ENCODE assay signal across 17 cellular contexts in genomic region chr9:138099803-138100598, GRCh38.
DNase-seq lines count a peak whose midpoint lies in the region; TF ChIP-seq lines count a peak whose summit lies in the region.
"Had no signal": no experiment of that assay in that cellular context is flagged by ENCODE, and none has a peak within 500 bp of the region (broad histone marks: within the 10 kb centered on the region; RNA-seq: fewer than 3 reads in every experiment).

No MANE protein-coding gene starts in this region.

- H3K4me1 Mint-ChIP-seq in H9 (peaks cover 5 to 6% of the 10 kb centered on the region in 2 experiments; a peak in 3 of 4 replicates), endothelial cell (ENCODE audit: unreplicated experiment) (peaks cover 8% of the 10 kb centered on the region)
- no peaks in the 10 kb centered on the region for H3K4me1 Mint-ChIP-seq in activated CD4-positive, alpha-beta T cell treated with anti-CD3 and anti-CD28 coated beads, Interleukin-2, amount 10 ng/mL, durations not matched to agents 7 days and 5 days
- H3K4me1 Mint-ChIP-seq: B cell had no signal

- H2AK5ac ChIP-seq in H9 (ENCODE audit: insufficient read length, low read length), result no peak overlapping the region

- H3K27ac ChIP-seq in H9 (ENCODE audit: insufficient read length, low read depth, low read length) (no peak overlapping the region), Peyer's patch (no peak overlapping the region), osteoblast (ENCODE audit: low read depth, low read length) (no peak overlapping the region)
- H3K27ac ChIP-seq: ascending aorta, left lung, psoas muscle had no signal

- H3K27me3 Mint-ChIP-seq in H9 (ENCODE audit: low read depth), result no peaks in the 10 kb centered on the region
- H3K27me3 Mint-ChIP-seq in endothelial cell (ENCODE audit: unreplicated experiment), result peaks cover 8% of the 10 kb centered on the region
- H3K27me3 Mint-ChIP-seq in activated CD4-positive, alpha-beta T cell treated with anti-CD3 and anti-CD28 coated beads, Interleukin-2, amount 10 ng/mL, durations not matched to agents 7 days and 5 days, result no peaks in the 10 kb centered on the region

- no peaks in the 10 kb centered on the region for H3K23me2 ChIP-seq in H9 (ENCODE audit: insufficient read length, low read depth, low read length, poor library complexity, severe bottlenecking)

- no peak for DNase-seq in H9
- peak in 2 of 3 donors; percentile 8 to 11 for DNase-seq in Peyer's patch
- DNase-seq in endothelial cell (ENCODE audit: low spot score), result no peak
- peak; percentile 58 for DNase-seq in osteoblast (ENCODE audit: insufficient read length, low spot score, missing footprints)
- DNase-seq in stimulated activated naive CD4-positive, alpha-beta T cell treated with Interleukin-2 at 50 U/mL for 16 hours (lab: John Stamatoyannopoulos, UW), result no peak
- no peak for DNase-seq in DMS53 treated with DMSO at 0.1 percent for 48 hours (lab: John Stamatoyannopoulos, UW; ENCODE audit: unreplicated experiment)
- DNase-seq in activated CD4-positive, alpha-beta T cell treated with anti-CD3 and anti-CD28 coated beads, Interleukin-2, amount 10 ng/mL, durations not matched to agents 7 days and 5 days, result no peak
- DNase-seq: activated CD4-positive, alpha-beta T cell treated with anti-CD3 and anti-CD28 coated beads, Interleukin-2, amount 50 U/mL, for 4 hours; activated gamma-delta T cell; HFFc6; hippocampal formation; IMR-90; psoas muscle; SIG-M5 had no signal

- H2BK12ac ChIP-seq in H9 (ENCODE audit: insufficient read length, low read depth, low read length), result no peak overlapping the region

- H3K9ac ChIP-seq in H9 (ENCODE audit: extremely low read depth, insufficient read length, low read length), result no peak overlapping the region

- H3K79me2 ChIP-seq in H9 (ENCODE audit: insufficient read depth, low read length) (no peaks in the 10 kb centered on the region), osteoblast (ENCODE audit: insufficient read depth, low read length) (no peaks in the 10 kb centered on the region)

- TF ChIP-seq CTCF in H9 (conservative IDR thresholded peaks at IDR 0.05) (no peak), Peyer's patch (IDR thresholded peaks at IDR 0.05) (no peak), endothelial cell (IDR thresholded peaks at IDR 0.05; ENCODE audit: unreplicated experiment) (no peak), osteoblast (IDR thresholded peaks at IDR 0.05; ENCODE audit: extremely low read depth, low read depth, low read length) (no peak)

- no peaks in the 10 kb centered on the region for H3K9me3 ChIP-seq in H9 (ENCODE audit: control insufficient read depth, low read depth, low read length)
- no peaks in the 10 kb centered on the region for H3K9me3 ChIP-seq in Peyer's patch
- H3K9me3 ChIP-seq in osteoblast (ENCODE audit: low read depth, low read length), result no peaks in the 10 kb centered on the region
- H3K9me3 ChIP-seq: ascending aorta, left lung, psoas muscle had no signal

- CTCF ChIA-PET in activated CD4-positive, alpha-beta T cell treated with anti-CD3 and anti-CD28 coated beads, Interleukin-2, amount 10 ng/mL, durations not matched to agents 7 days and 5 days (lab: Charles Lee), result no interaction called here

- no peaks in the 10 kb centered on the region for H3K79me1 ChIP-seq in H9 (ENCODE audit: insufficient read depth, low read depth, low read length, poor library complexity, severe bottlenecking)

- H2AFZ ChIP-seq in H9 (ENCODE audit: low read length), result no peak overlapping the region
- no peak overlapping the region for H2AFZ ChIP-seq in osteoblast (ENCODE audit: low read length)

- H3K36me3 ChIP-seq in Peyer's patch, result no peaks in the 10 kb centered on the region
- no peaks in the 10 kb centered on the region for H3K36me3 ChIP-seq in osteoblast (ENCODE audit: insufficient read depth, low read length)
- H3K36me3 ChIP-seq: ascending aorta, left lung had no signal

- no peak overlapping the region for H3K18ac ChIP-seq in H9 (ENCODE audit: insufficient read length, low read depth, low read length)

- H3K4me3 ChIP-seq in Peyer's patch (no peak overlapping the region), osteoblast (ENCODE audit: insufficient read depth, low read length) (no peak overlapping the region)
- H3K4me3 ChIP-seq: ascending aorta, left lung, psoas muscle had no signal

- H3K4me1 ChIP-seq in H9 (ENCODE audit: insufficient read depth, low read length) (no peaks in the 10 kb centered on the region), Peyer's patch (no peaks in the 10 kb centered on the region), osteoblast (ENCODE audit: insufficient read depth, low read length) (no peaks in the 10 kb centered on the region)
- H3K4me1 ChIP-seq: ascending aorta, left lung, psoas muscle had no signal

- no CpG with 5 or more reads among the region's 8 CpGs for WGBS in H9 (ENCODE audit: extremely low coverage, insufficient read length, low lambda C conversion rate)

- H3K4me3 Mint-ChIP-seq in H9 (no peak overlapping the region; a peak in 1 of 5 replicates), endothelial cell (ENCODE audit: unreplicated experiment) (no peak overlapping the region)
- H3K4me3 Mint-ChIP-seq in activated CD4-positive, alpha-beta T cell treated with anti-CD3 and anti-CD28 coated beads, Interleukin-2, amount 10 ng/mL, durations not matched to agents 7 days and 5 days, result no peak overlapping the region
- H3K4me3 Mint-ChIP-seq: B cell, HFFc6 had no signal

- H3K4ac ChIP-seq in H9 (ENCODE audit: low read depth, low read length), result no peak overlapping the region

- H3K36me3 Mint-ChIP-seq in H9 (ENCODE audit: insufficient read depth in 1 of 3, low read depth in 3 of 3) (peaks cover 12 to 15% (median 13%) of the 10 kb centered on the region in 3 experiments; a peak in 6 of 7 replicates), endothelial cell (ENCODE audit: low read depth, unreplicated experiment) (peaks cover 10% of the 10 kb centered on the region)
- H3K36me3 Mint-ChIP-seq in activated CD4-positive, alpha-beta T cell treated with anti-CD3 and anti-CD28 coated beads, Interleukin-2, amount 10 ng/mL, durations not matched to agents 7 days and 5 days (ENCODE audit: low read depth), result no peaks in the 10 kb centered on the region

- no peak overlapping the region for H3K23ac ChIP-seq in H9 (ENCODE audit: insufficient read length, low read depth, low read length)

- H4K91ac ChIP-seq in H9 (ENCODE audit: insufficient read length, low read depth, low read length), result no peak overlapping the region

- H3K56ac ChIP-seq in H9 (ENCODE audit: insufficient read length, low read depth, low read length), result no peak overlapping the region

- H2BK5ac ChIP-seq in H9 (ENCODE audit: insufficient read length, low read length), result no peak overlapping the region

- H3K4me2 ChIP-seq in H9 (ENCODE audit: insufficient read depth, insufficient read length, low read length), result no peak overlapping the region
- no peak overlapping the region for H3K4me2 ChIP-seq in osteoblast (ENCODE audit: insufficient read depth, low read length)

- no peak for TF ChIP-seq POLR2A in Peyer's patch (IDR thresholded peaks at IDR 0.05)

- H3K9me3 Mint-ChIP-seq in H9 (peaks cover 7 to 14% of the 10 kb centered on the region in 2 experiments; a peak in 3 of 5 replicates), endothelial cell (ENCODE audit: unreplicated experiment) (no peaks in the 10 kb centered on the region)
- no peaks in the 10 kb centered on the region for H3K9me3 Mint-ChIP-seq in activated CD4-positive, alpha-beta T cell treated with anti-CD3 and anti-CD28 coated beads, Interleukin-2, amount 10 ng/mL, durations not matched to agents 7 days and 5 days

- no peak overlapping the region for H3K14ac ChIP-seq in H9 (ENCODE audit: insufficient read depth, low read length)

- H4K8ac ChIP-seq in H9 (replicated peaks; ENCODE audit: insufficient read length, low read depth, low read length), result no peak overlapping the region

- no peak overlapping the region for H2BK120ac ChIP-seq in H9 (ENCODE audit: low read depth, low read length, poor library complexity, severe bottlenecking)

- no peaks in the 10 kb centered on the region for H3K27me3 ChIP-seq in H9 (ENCODE audit: insufficient read depth, low read length)
- no peaks in the 10 kb centered on the region for H3K27me3 ChIP-seq in Peyer's patch
- no peaks in the 10 kb centered on the region for H3K27me3 ChIP-seq in osteoblast (ENCODE audit: insufficient read depth, low read length)
- H3K27me3 ChIP-seq: ascending aorta had no signal

- H2BK20ac ChIP-seq in H9 (ENCODE audit: low read depth, low read length, poor library complexity, severe bottlenecking), result no peak overlapping the region

- H4K20me1 ChIP-seq in H9 (ENCODE audit: control insufficient read depth, insufficient read depth, insufficient read length) (no peaks in the 10 kb centered on the region), osteoblast (ENCODE audit: insufficient read depth, low read length) (no peaks in the 10 kb centered on the region)

- H3T11ph ChIP-seq in H9 (ENCODE audit: low read length), result no peak overlapping the region

- H4K5ac ChIP-seq in H9 (ENCODE audit: insufficient read length, low read depth, low read length), result no peak overlapping the region

- H2BK15ac ChIP-seq in H9 (ENCODE audit: low read depth, low read length), result no peak overlapping the region

- POLR2A ChIA-PET in activated CD4-positive, alpha-beta T cell treated with anti-CD3 and anti-CD28 coated beads, Interleukin-2, amount 10 ng/mL, durations not matched to agents 7 days and 5 days (lab: Charles Lee), result no interaction called here

- H3K27ac Mint-ChIP-seq in H9 (peak overlapping the region in 2 of 3 experiments; percentile 34 to 93; a peak in 4 of 7 replicates), endothelial cell (ENCODE audit: unreplicated experiment) (peak overlapping the region; percentile 42)
- H3K27ac Mint-ChIP-seq in activated CD4-positive, alpha-beta T cell treated with anti-CD3 and anti-CD28 coated beads, Interleukin-2, amount 10 ng/mL, durations not matched to agents 7 days and 5 days, result no peak overlapping the region
- H3K27ac Mint-ChIP-seq: B cell, HFFc6 had no signal

Comparison
In these comparisons a context has a peak if more than half of its experiments do, and no peak if none do; other contexts are left out.
1. DNase-seq: peak in Peyer's patch (2 of 3) and osteoblast (single experiment); none in H9 (single experiment), endothelial cell (single experiment), stimulated activated naive CD4-positive, alpha-beta T cell treated with Interleukin-2 at 50 U/mL for 16 hours (single experiment), DMS53 treated with DMSO at 0.1 percent for 48 hours (single experiment) and activated CD4-positive, alpha-beta T cell treated with anti-CD3 and anti-CD28 coated beads, Interleukin-2, amount 10 ng/mL, durations not matched to agents 7 days and 5 days (single experiment).